ENCODE assay signal across 17 cellular contexts in the genomic region with DNA sequence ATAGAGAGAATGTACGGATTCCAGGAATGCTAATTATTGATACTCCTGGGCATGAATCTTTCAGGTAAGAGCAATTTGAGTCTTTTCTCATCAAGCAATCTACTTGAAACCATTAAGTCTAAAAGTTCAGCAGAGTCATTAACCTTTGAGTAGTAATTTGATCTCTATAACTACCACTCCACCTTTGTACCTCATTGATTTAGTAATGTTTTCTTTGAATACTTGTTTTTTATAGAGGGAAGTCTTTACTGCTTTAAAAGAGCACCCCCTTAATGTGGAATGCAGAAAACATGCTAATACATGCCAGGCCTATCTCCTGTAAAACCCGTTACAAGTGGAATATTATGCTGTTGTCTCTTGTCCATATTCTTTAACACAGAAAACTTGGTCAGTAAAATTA. TPM values are rescaled to one million over a fixed set of nuclear protein-coding genes. Genes with fewer than 3 reads are reported as not detected.
DNase-seq lines count a peak whose midpoint lies in the region; ATAC-seq and TF ChIP-seq lines count a peak whose summit lies in the region.
"Had no signal": no experiment of that assay in that cellular context is flagged by ENCODE, and none has a peak within 500 bp of the region (broad histone marks: within the 10 kb centered on the region; RNA-seq: fewer than 3 reads in every experiment).

No MANE protein-coding gene starts in this region.

- 37% methylated on average over 2 of the region's 2 CpGs for WGBS in right lobe of liver (ENCODE audit: insufficient coverage, low coverage, low lambda C conversion rate, missing lambda C conversion rate)

- DNase-seq in NCI-H1105 treated with DMSO at 0.1 percent for 48 hours (lab: John Stamatoyannopoulos, UW), result peak; percentile 2
- DNase-seq in NCI-H1105 (lab: John Stamatoyannopoulos, UW), result no peak
- DNase-seq in WTC11 (ENCODE audit: low spot score), result no peak
- DNase-seq in right lobe of liver, result no peak
- DNase-seq in SIG-M5 treated with dmso at 0.1 percent for 504 hours (lab: John Stamatoyannopoulos, UW; ENCODE audit: unreplicated experiment), result no peak
- no peak for DNase-seq in SK-N-DZ (ENCODE audit: low spot score)
- DNase-seq in LoVo (ENCODE audit: low spot score), result no peak
- DNase-seq: AML-193; Caco-2; CD4-positive, alpha-beta T cell; GM23248; HFFc6 had no signal

- CTCF ChIA-PET in WTC11 (lab: Charles Lee), result no interaction called here

- 0 out of 2 replicates have a peak overlapping the region, but pooled peaks have one; percentile 37 for H3K27ac Mint-ChIP-seq in WTC11
- H3K27ac Mint-ChIP-seq: CD4-positive, alpha-beta T cell; HFFc6 had no signal

- H3K4me3 ChIP-seq in right lobe of liver, result no peak overlapping the region
- H3K4me3 ChIP-seq: A549, GM23248 had no signal

- TF ChIP-seq POLR2A in right lobe of liver (IDR thresholded peaks at IDR 0.05), result no peak

- H3K9me3 ChIP-seq in right lobe of liver, result no peaks in the 10 kb centered on the region
- H3K9me3 ChIP-seq: A549, Caco-2 had no signal

- ATAC-seq in WTC11, result no peak
- ATAC-seq in right lobe of liver, result peak; percentile 71 to 87 (median 82)
- ATAC-seq: A549, HCT116 had no signal

- TF ChIP-seq CTCF in WTC11 (IDR thresholded peaks at IDR 0.05) (no peak), right lobe of liver (IDR thresholded peaks at IDR 0.05) (no peak)

- peaks cover 0 to 14% (median 4%) of the 10 kb centered on the region in 4 donors for H3K4me1 ChIP-seq in right lobe of liver
- H3K4me1 ChIP-seq: A549, Caco-2 had no signal

- H3K9me3 Mint-ChIP-seq in WTC11, result no peaks in the 10 kb centered on the region
- H3K9me3 Mint-ChIP-seq: CD4-positive, alpha-beta T cell; HFFc6 had no signal

- H3K27me3 ChIP-seq in right lobe of liver, result no peaks in the 10 kb centered on the region

- POLR2A ChIA-PET in WTC11 (lab: Charles Lee), result no interaction called here

- peaks cover 62% of the 10 kb centered on the region for H3K36me3 Mint-ChIP-seq in WTC11

- intact Hi-C loops in right lobe of liver (cut with DNase I), result no loop called here

- no peak overlapping the region for H3K4me3 Mint-ChIP-seq in WTC11
- H3K4me3 Mint-ChIP-seq: CD4-positive, alpha-beta T cell; HFFc6 had no signal

- H3K4me1 Mint-ChIP-seq in WTC11, result peaks cover 10% of the 10 kb centered on the region

- H3K36me3 ChIP-seq in right lobe of liver, result peaks cover 0 to 28% (median 8%) of the 10 kb centered on the region in 4 donors

- no peaks in the 10 kb centered on the region for H3K27me3 Mint-ChIP-seq in WTC11 (ENCODE audit: low read depth)
- H3K27me3 Mint-ChIP-seq: CD4-positive, alpha-beta T cell had no signal

- H3K27ac ChIP-seq in right lobe of liver, result peak overlapping the region in 2 of 3 donors; percentile 24 to 25
- H3K27ac ChIP-seq: 22Rv1, A549, C4-2B, GM23248, HL-60 had no signal

TF ChIP-seq in WTC11, 78 proteins besides CTCF, POLR2A, EP300 and RAD21:
- TF ChIP-seq, protein P1, sequence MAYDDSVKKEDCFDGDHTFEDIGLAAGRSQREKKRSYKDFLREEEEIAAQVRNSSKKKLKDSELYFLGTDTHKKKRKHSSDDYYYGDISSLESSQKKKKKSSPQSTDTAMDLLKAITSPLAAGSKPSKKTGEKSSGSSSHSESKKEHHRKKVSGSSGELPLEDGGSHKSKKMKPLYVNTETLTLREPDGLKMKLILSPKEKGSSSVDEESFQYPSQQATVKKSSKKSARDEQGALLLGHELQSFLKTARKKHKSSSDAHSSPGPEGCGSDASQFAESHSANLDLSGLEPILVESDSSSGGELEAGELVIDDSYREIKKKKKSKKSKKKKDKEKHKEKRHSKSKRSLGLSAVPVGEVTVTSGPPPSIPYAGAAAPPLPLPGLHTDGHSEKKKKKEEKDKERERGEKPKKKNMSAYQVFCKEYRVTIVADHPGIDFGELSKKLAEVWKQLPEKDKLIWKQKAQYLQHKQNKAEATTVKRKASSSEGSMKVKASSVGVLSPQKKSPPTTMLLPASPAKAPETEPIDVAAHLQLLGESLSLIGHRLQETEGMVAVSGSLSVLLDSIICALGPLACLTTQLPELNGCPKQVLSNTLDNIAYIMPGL (CRISPR knock-in tag; IDR thresholded peaks at IDR 0.05), result no peak

RNA-seq across cellular contexts. Expression of a gene that starts 45.0 kb away (rescaled TPM):
- 52.1 to 68.8 TPM (median 52.5 TPM) in 3 replicates for total RNA-seq in WTC11 (2021)
- total RNA-seq in right lobe of liver, result 10 to 100 TPM; 10.2 to 18.8 (median 17.4) TPM
- polyA plus RNA-seq in SK-N-DZ (2014; cell fraction: cytosol; rRNA removed), result 14.9 and 15.6 TPM in 2 replicates
- 28.7 and 48.7 TPM in 2 replicates for polyA plus RNA-seq in SK-N-DZ (2014; cell fraction: nucleus; rRNA removed)

RNA-seq across cellular contexts. Expression of a gene that starts 46.0 kb away (rescaled TPM):
- total RNA-seq in WTC11 (2021), result 24.1 to 31.0 TPM (median 24.6 TPM) in 3 replicates
- total RNA-seq in right lobe of liver, result 10 to 100 TPM; 10.9 to 33.1 (median 14.1) TPM
- 65.2 and 67.3 TPM in 2 replicates for polyA plus RNA-seq in SK-N-DZ (2014; cell fraction: cytosol; rRNA removed)
- 50.4 and 58.4 TPM in 2 replicates for polyA plus RNA-seq in SK-N-DZ (2014; cell fraction: nucleus; rRNA removed)
